In genomic region chr14:35402323-35403084, GRCh38 we compare ENCODE assay signal across 1 cellular context.
TF ChIP-seq lines count a peak whose summit lies in the region.

No MANE protein-coding gene starts in this region.

TF ChIP-seq in HepG2, 621 proteins besides CTCF, POLR2A, EP300 and RAD21 (continued from another document and continues in another):
- TF ChIP-seq, protein P1, sequence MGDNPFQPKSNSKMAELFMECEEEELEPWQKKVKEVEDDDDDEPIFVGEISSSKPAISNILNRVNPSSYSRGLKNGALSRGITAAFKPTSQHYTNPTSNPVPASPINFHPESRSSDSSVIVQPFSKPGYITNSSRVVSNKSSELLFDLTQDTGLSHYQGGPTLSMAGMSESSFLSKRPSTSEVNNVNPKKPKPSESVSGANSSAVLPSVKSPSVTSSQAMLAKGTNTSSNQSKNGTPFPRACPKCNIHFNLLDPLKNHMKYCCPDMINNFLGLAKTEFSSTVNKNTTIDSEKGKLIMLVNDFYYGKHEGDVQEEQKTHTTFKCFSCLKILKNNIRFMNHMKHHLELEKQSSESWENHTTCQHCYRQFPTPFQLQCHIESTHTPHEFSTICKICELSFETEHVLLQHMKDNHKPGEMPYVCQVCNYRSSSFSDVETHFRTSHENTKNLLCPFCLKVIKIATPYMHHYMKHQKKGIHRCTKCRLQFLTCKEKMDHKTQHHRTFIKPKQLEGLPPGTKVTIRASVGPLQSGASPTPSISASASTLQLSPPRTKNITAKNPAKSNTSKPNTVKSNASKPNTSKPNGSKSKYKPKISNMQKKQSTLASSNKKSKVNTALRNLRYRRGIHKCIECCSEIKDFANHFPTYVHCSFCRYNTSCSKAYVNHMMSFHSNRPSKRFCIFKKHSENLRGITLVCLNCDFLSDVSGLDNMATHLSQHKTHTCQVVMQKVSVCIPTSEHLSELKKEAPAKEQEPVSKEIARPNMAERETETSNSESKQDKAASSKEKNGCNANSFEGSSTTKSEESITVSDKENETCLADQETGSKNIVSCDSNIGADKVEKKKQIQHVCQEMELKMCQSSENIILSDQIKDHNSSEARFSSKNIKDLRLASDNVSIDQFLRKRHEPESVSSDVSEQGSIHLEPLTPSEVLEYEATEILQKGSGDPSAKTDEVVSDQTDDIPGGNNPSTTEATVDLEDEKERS (CRISPR knock-in tag; IDR thresholded peaks at IDR 0.05) = no peak
- TF ChIP-seq SRSF9 (IDR thresholded peaks at IDR 0.05; ENCODE audit: borderline replicate concordance, insufficient read depth, low read depth, low read length, poor library complexity, severe bottlenecking) (no peak), ZNF33B (CRISPR knock-in tag; IDR thresholded peaks at IDR 0.05) (no peak), ELF1 (CRISPR knock-in tag; IDR thresholded peaks at IDR 0.05) (peak; percentile 5; the same call in 1 of the 2 replicates), ZNF281 (CRISPR knock-in tag; IDR thresholded peaks at IDR 0.05; ENCODE audit: borderline replicate concordance) (no peak), ZNF138 (CRISPR knock-in tag; IDR thresholded peaks at IDR 0.05; ENCODE audit: low read depth) (no peak), THRA (CRISPR knock-in tag; IDR thresholded peaks at IDR 0.05; ENCODE audit: borderline replicate concordance) (no peak), ZBTB7A (CRISPR knock-in tag; IDR thresholded peaks at IDR 0.05) (no peak), ZNF101 (CRISPR knock-in tag; IDR thresholded peaks at IDR 0.05; ENCODE audit: borderline replicate concordance, low read depth) (no peak), ZNF432 (CRISPR knock-in tag; IDR thresholded peaks at IDR 0.05; ENCODE audit: borderline replicate concordance) (no peak), ATF2 (CRISPR knock-in tag; IDR thresholded peaks at IDR 0.05) (no peak), GLMP (CRISPR knock-in tag; IDR thresholded peaks at IDR 0.05; ENCODE audit: borderline replicate concordance) (no peak), ZNF720 (CRISPR knock-in tag; IDR thresholded peaks at IDR 0.05) (no peak), FOXC1 (CRISPR knock-in tag; IDR thresholded peaks at IDR 0.05; ENCODE audit: borderline replicate concordance) (no peak), CEBPG (CRISPR knock-in tag; IDR thresholded peaks at IDR 0.05) (no peak), SMYD3 (CRISPR knock-in tag; IDR thresholded peaks at IDR 0.05) (no peak), HIC2 (CRISPR knock-in tag; IDR thresholded peaks at IDR 0.05; ENCODE audit: low read depth) (no peak), ZNF367 (CRISPR knock-in tag; IDR thresholded peaks at IDR 0.05; ENCODE audit: borderline replicate concordance) (no peak), PHF20 (CRISPR knock-in tag; IDR thresholded peaks at IDR 0.05) (no peak), ZFP36 (IDR thresholded peaks at IDR 0.05; ENCODE audit: borderline replicate concordance, low read depth, low read length, partially characterized antibody) (no peak), ZFP36L1 (CRISPR knock-in tag; IDR thresholded peaks at IDR 0.05) (no peak), ZNF546 (CRISPR knock-in tag; conservative IDR thresholded peaks at IDR 0.05) (0 out of 2 replicates have a peak, but pooled peaks have one; percentile 52), NCOR1 (IDR thresholded peaks at IDR 0.05; ENCODE audit: borderline replicate concordance, low read length) (no peak)
- TF ChIP-seq, protein P2, sequence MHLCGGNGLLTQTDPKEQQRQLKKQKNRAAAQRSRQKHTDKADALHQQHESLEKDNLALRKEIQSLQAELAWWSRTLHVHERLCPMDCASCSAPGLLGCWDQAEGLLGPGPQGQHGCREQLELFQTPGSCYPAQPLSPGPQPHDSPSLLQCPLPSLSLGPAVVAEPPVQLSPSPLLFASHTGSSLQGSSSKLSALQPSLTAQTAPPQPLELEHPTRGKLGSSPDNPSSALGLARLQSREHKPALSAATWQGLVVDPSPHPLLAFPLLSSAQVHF (CRISPR knock-in tag; IDR thresholded peaks at IDR 0.05) = no peak
- TF ChIP-seq, protein P3, sequence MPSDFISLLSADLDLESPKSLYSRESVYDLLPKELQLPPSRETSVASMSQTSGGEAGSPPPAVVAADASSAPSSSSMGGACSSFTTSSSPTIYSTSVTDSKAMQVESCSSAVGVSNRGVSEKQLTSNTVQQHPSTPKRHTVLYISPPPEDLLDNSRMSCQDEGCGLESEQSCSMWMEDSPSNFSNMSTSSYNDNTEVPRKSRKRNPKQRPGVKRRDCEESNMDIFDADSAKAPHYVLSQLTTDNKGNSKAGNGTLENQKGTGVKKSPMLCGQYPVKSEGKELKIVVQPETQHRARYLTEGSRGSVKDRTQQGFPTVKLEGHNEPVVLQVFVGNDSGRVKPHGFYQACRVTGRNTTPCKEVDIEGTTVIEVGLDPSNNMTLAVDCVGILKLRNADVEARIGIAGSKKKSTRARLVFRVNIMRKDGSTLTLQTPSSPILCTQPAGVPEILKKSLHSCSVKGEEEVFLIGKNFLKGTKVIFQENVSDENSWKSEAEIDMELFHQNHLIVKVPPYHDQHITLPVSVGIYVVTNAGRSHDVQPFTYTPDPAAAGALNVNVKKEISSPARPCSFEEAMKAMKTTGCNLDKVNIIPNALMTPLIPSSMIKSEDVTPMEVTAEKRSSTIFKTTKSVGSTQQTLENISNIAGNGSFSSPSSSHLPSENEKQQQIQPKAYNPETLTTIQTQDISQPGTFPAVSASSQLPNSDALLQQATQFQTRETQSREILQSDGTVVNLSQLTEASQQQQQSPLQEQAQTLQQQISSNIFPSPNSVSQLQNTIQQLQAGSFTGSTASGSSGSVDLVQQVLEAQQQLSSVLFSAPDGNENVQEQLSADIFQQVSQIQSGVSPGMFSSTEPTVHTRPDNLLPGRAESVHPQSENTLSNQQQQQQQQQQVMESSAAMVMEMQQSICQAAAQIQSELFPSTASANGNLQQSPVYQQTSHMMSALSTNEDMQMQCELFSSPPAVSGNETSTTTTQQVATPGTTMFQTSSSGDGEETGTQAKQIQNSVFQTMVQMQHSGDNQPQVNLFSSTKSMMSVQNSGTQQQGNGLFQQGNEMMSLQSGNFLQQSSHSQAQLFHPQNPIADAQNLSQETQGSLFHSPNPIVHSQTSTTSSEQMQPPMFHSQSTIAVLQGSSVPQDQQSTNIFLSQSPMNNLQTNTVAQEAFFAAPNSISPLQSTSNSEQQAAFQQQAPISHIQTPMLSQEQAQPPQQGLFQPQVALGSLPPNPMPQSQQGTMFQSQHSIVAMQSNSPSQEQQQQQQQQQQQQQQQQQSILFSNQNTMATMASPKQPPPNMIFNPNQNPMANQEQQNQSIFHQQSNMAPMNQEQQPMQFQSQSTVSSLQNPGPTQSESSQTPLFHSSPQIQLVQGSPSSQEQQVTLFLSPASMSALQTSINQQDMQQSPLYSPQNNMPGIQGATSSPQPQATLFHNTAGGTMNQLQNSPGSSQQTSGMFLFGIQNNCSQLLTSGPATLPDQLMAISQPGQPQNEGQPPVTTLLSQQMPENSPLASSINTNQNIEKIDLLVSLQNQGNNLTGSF (CRISPR knock-in tag; IDR thresholded peaks at IDR 0.05) = peak; percentile 14; the same call in 1 of the 2 replicates
- TF ChIP-seq, protein P4, sequence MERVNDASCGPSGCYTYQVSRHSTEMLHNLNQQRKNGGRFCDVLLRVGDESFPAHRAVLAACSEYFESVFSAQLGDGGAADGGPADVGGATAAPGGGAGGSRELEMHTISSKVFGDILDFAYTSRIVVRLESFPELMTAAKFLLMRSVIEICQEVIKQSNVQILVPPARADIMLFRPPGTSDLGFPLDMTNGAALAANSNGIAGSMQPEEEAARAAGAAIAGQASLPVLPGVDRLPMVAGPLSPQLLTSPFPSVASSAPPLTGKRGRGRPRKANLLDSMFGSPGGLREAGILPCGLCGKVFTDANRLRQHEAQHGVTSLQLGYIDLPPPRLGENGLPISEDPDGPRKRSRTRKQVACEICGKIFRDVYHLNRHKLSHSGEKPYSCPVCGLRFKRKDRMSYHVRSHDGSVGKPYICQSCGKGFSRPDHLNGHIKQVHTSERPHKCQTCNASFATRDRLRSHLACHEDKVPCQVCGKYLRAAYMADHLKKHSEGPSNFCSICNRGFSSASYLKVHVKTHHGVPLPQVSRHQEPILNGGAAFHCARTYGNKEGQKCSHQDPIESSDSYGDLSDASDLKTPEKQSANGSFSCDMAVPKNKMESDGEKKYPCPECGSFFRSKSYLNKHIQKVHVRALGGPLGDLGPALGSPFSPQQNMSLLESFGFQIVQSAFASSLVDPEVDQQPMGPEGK (CRISPR knock-in tag; IDR thresholded peaks at IDR 0.05) = peak; percentile 6; the same call in 1 of the 2 replicates
